In genomic region chr3:128787256-128788253, GRCh38 we compare ENCODE assay signal across 9 cellular contexts.
DNase-seq lines count a peak whose midpoint lies in the region; ATAC-seq, FAIRE-seq and TF ChIP-seq lines count a peak whose summit lies in the region.
"Had no signal": no experiment of that assay in that cellular context is flagged by ENCODE, and none has a peak within 500 bp of the region (broad histone marks: within the 10 kb centered on the region; RNA-seq: fewer than 3 reads in every experiment).

No MANE protein-coding gene starts in this region.

- no peaks in the 10 kb centered on the region for H3K27me3 ChIP-seq in heart right ventricle
- H3K27me3 ChIP-seq in testis: no peaks in the 10 kb centered on the region
- H3K27me3 ChIP-seq in stomach: no peaks in the 10 kb centered on the region
- H3K27me3 ChIP-seq: upper lobe of left lung had no signal

- peaks cover 82% of the 10 kb centered on the region for H3K4me1 Mint-ChIP-seq in activated CD8-positive, alpha-beta T cell treated with anti-CD3 and anti-CD28 coated beads, Interleukin-2, amount 10 ng/mL, durations not matched to agents 7 days and 5 days (ENCODE audit: low read depth)

- FAIRE-seq in D721Med (lab: Jason Lieb, UNC): no peak

- H3K27me3 Mint-ChIP-seq in activated CD8-positive, alpha-beta T cell treated with anti-CD3 and anti-CD28 coated beads, Interleukin-2, amount 10 ng/mL, durations not matched to agents 7 days and 5 days (ENCODE audit: low read depth): no peaks in the 10 kb centered on the region

- H3K4me1 ChIP-seq in heart right ventricle: peaks cover 32 to 100% (median 91%) of the 10 kb centered on the region in 9 donors
- peaks cover 7% of the 10 kb centered on the region for H3K4me1 ChIP-seq in testis
- peaks cover 37 to 98% (median 66%) of the 10 kb centered on the region in 4 donors for H3K4me1 ChIP-seq in stomach

- POLR2A ChIA-PET in activated CD8-positive, alpha-beta T cell treated with anti-CD3 and anti-CD28 coated beads, Interleukin-2, amount 10 ng/mL, durations not matched to agents 7 days and 5 days (lab: Charles Lee): interaction anchor here (1.6 to 3.5 kb wide), 6 partner anchors 16 to 529 kb away, joined by 5 to 35 read pairs (median 8); partner anchors contain the start of gene RAB7A

- peaks cover 32% of the 10 kb centered on the region for H3K36me3 Mint-ChIP-seq in activated CD8-positive, alpha-beta T cell treated with anti-CD3 and anti-CD28 coated beads, Interleukin-2, amount 10 ng/mL, durations not matched to agents 7 days and 5 days (ENCODE audit: low read depth)

- no peak for DNase-seq in heart right ventricle
- DNase-seq in left ventricle myocardium superior: no peak
- peak; percentile 52 for DNase-seq in LHCN-M2 (ENCODE audit: low read depth)
- peak; percentile 53 for DNase-seq in activated CD8-positive, alpha-beta T cell treated with anti-CD3 and anti-CD28 coated beads, Interleukin-2, amount 10 ng/mL, durations not matched to agents 7 days and 5 days
- peak; percentile 60 for DNase-seq in iPS-NIHi7 (ENCODE audit: extremely low spot score)
- no peak for DNase-seq in D721Med (ENCODE audit: insufficient read length, low spot score)
- DNase-seq in testis: no peak
- no peak for DNase-seq in stomach
- DNase-seq: upper lobe of left lung had no signal

- peak overlapping the region; percentile 75 for H3K4me3 Mint-ChIP-seq in activated CD8-positive, alpha-beta T cell treated with anti-CD3 and anti-CD28 coated beads, Interleukin-2, amount 10 ng/mL, durations not matched to agents 7 days and 5 days

- peak overlapping the region in 6 of 10 donors; percentile 0 to 83 (median 60) for H3K27ac ChIP-seq in heart right ventricle
- no peak overlapping the region for H3K27ac ChIP-seq in testis
- peak overlapping the region in 1 of 5 donors; percentile 9 for H3K27ac ChIP-seq in stomach

- intact Hi-C loops in heart right ventricle (cut with DNase I) (loop anchor here in 2 of 10 donors (5.0 kb wide), 2 partner anchors 60 kb away; partner anchors contain the start of gene RAB7A (in 1 of the 2)), left ventricle myocardium superior (cut with micrococcal nuclease) (loop anchor here (10.0 kb wide), 1 partner anchor 53 kb away; no protein-coding TSS in a partner anchor), testis (cut with DNase I; ENCODE audit: low total_unique reads) (no loop called here), stomach (cut with DNase I; ENCODE audit: low total_unique reads) (no loop called here)

- CTCF ChIA-PET in activated CD8-positive, alpha-beta T cell treated with anti-CD3 and anti-CD28 coated beads, Interleukin-2, amount 10 ng/mL, durations not matched to agents 7 days and 5 days (lab: Charles Lee): interaction anchor here (0.7 to 7.0 kb wide), 18 partner anchors 10 to 171 kb away, joined by 3 to 84 read pairs (median 6); partner anchors contain the start of gene ACAD9

- TF ChIP-seq EP300 in stomach (IDR thresholded peaks at IDR 0.05): no peak

- 85 to 86% methylated on average over 12 of the region's 12 CpGs for WGBS in heart right ventricle, 2 donors
- WGBS in testis, 2 donors: 86 to 89% methylated on average over 12 of the region's 12 CpGs
- 78 to 82% (median 80%) methylated on average over 12 of the region's 12 CpGs for WGBS in stomach, 5 donors

- TF ChIP-seq CTCF in heart right ventricle (IDR thresholded peaks at IDR 0.05) (peak in 6 of 9 donors; percentile 15 to 33 (median 26)), D721Med (IDR thresholded peaks at IDR 0.05; ENCODE audit: insufficient read depth, missing control alignments) (no peak), testis (IDR thresholded peaks at IDR 0.05) (no peak), stomach (IDR thresholded peaks at IDR 0.05) (peak in 2 of 7 experiments; percentile 12 to 35)

- H3K9me3 Mint-ChIP-seq in activated CD8-positive, alpha-beta T cell treated with anti-CD3 and anti-CD28 coated beads, Interleukin-2, amount 10 ng/mL, durations not matched to agents 7 days and 5 days (ENCODE audit: insufficient read depth): no peaks in the 10 kb centered on the region

- no peaks in the 10 kb centered on the region for H3K9me3 ChIP-seq in heart right ventricle
- no peaks in the 10 kb centered on the region for H3K9me3 ChIP-seq in testis
- no peaks in the 10 kb centered on the region for H3K9me3 ChIP-seq in stomach
- H3K9me3 ChIP-seq: upper lobe of left lung had no signal

- ATAC-seq in heart right ventricle: no peak
- ATAC-seq in left ventricle myocardium superior: no peak
- peak; percentile 64 for ATAC-seq in activated CD8-positive, alpha-beta T cell treated with anti-CD3 and anti-CD28 coated beads, Interleukin-2, amount 10 ng/mL, durations not matched to agents 7 days and 5 days

- H3K4me3 ChIP-seq in heart right ventricle: no peak overlapping the region
- no peak overlapping the region for H3K4me3 ChIP-seq in testis
- H3K4me3 ChIP-seq in stomach: no peak overlapping the region
- H3K4me3 ChIP-seq: upper lobe of left lung had no signal

- H3K27ac Mint-ChIP-seq in activated CD8-positive, alpha-beta T cell treated with anti-CD3 and anti-CD28 coated beads, Interleukin-2, amount 10 ng/mL, durations not matched to agents 7 days and 5 days: peak overlapping the region; percentile 96

- H3K36me3 ChIP-seq in heart right ventricle (no peaks in the 10 kb centered on the region), testis (ENCODE audit: low read depth, missing control alignments) (no peaks in the 10 kb centered on the region), stomach (no peaks in the 10 kb centered on the region)
- H3K36me3 ChIP-seq: upper lobe of left lung had no signal

- TF ChIP-seq POLR2A in testis (IDR thresholded peaks at IDR 0.05): no peak
- TF ChIP-seq POLR2A in stomach (IDR thresholded peaks at IDR 0.05): no peak

Comparison
In these comparisons a context has a peak if more than half of its experiments do, and no peak if none do; other contexts are left out.
1. DNase-seq: peak in LHCN-M2 (single experiment), activated CD8-positive, alpha-beta T cell treated with anti-CD3 and anti-CD28 coated beads, Interleukin-2, amount 10 ng/mL, durations not matched to agents 7 days and 5 days (single experiment) and iPS-NIHi7 (single experiment); none in heart right ventricle (0 of 2), left ventricle myocardium superior (single experiment), D721Med (single experiment), testis (single experiment) and stomach (single experiment).
2. H3K27ac ChIP-seq: peak in heart right ventricle (6 of 10); none in testis (0 of 2).
3. CTCF ChIP-seq: peak in heart right ventricle (6 of 9); none in D721Med (single experiment) and testis (0 of 3).